ENCODE assay signal across 13 cellular contexts in genomic region chr2:46163804-46164569, GRCh38.
A peak's percentile ranks its signal among the peaks of the same experiment; 100 is the strongest.
DNase-seq lines count a peak whose midpoint lies in the region; ATAC-seq and TF ChIP-seq lines count a peak whose summit lies in the region.
"Had no signal": no experiment of that assay in that cellular context is flagged by ENCODE, and none has a peak within 500 bp of the region (broad histone marks: within the 10 kb centered on the region; RNA-seq: fewer than 3 reads in every experiment).

No MANE protein-coding gene starts in this region.

- H3K4me3 ChIP-seq in PC-9 (peak overlapping the region; percentile 36; the same call in 1 of the 2 replicates), esophagus muscularis mucosa (no peak overlapping the region), sigmoid colon (no peak overlapping the region)

- no peak overlapping the region for H3K27ac Mint-ChIP-seq in Calu3 (ENCODE audit: unreplicated experiment)
- H3K27ac Mint-ChIP-seq in T-cell: no peak overlapping the region
- no peak overlapping the region for H3K27ac Mint-ChIP-seq in activated CD4-positive, alpha-beta T cell treated with anti-CD3 and anti-CD28 coated beads, Interleukin-2, amount 10 ng/mL, durations not matched to agents 7 days and 5 days
- H3K27ac Mint-ChIP-seq: activated naive CD8-positive, alpha-beta T cell had no signal

- no peaks in the 10 kb centered on the region for H3K9me2 ChIP-seq in PC-9 (ENCODE audit: insufficient read depth)

- 70% methylated on average over 8 of the region's 8 CpGs for WGBS in esophagus muscularis mucosa
- WGBS in sigmoid colon, 2 donors: 59 to 70% methylated on average over 8 of the region's 8 CpGs

- H3K9me3 Mint-ChIP-seq in Calu3 (ENCODE audit: low read depth, unreplicated experiment) (no peaks in the 10 kb centered on the region), T-cell (no peaks in the 10 kb centered on the region)
- no peaks in the 10 kb centered on the region for H3K9me3 Mint-ChIP-seq in activated CD4-positive, alpha-beta T cell treated with anti-CD3 and anti-CD28 coated beads, Interleukin-2, amount 10 ng/mL, durations not matched to agents 7 days and 5 days

- H3K27me3 Mint-ChIP-seq in Calu3 (ENCODE audit: unreplicated experiment) (no peaks in the 10 kb centered on the region), T-cell (no peaks in the 10 kb centered on the region)
- no peaks in the 10 kb centered on the region for H3K27me3 Mint-ChIP-seq in activated CD4-positive, alpha-beta T cell treated with anti-CD3 and anti-CD28 coated beads, Interleukin-2, amount 10 ng/mL, durations not matched to agents 7 days and 5 days
- H3K27me3 Mint-ChIP-seq: activated naive CD8-positive, alpha-beta T cell had no signal

- TF ChIP-seq EP300 in esophagus muscularis mucosa (IDR thresholded peaks at IDR 0.05) (no peak), sigmoid colon (IDR thresholded peaks at IDR 0.05) (no peak)

- H3K27ac ChIP-seq in PC-9: peak overlapping the region; percentile 96
- H3K27ac ChIP-seq in esophagus muscularis mucosa (replicated peaks in 1 of 4): peak overlapping the region; percentile 21 to 62 (median 52)
- peak overlapping the region; percentile 51 to 88 (median 74) for H3K27ac ChIP-seq in sigmoid colon
- H3K27ac ChIP-seq: C4-2B had no signal

- H3K4me1 Mint-ChIP-seq in Calu3 (ENCODE audit: low read depth, unreplicated experiment): peaks cover 34% of the 10 kb centered on the region
- peaks cover 0 to 7% (median 0%) of the 10 kb centered on the region in 3 donors for H3K4me1 Mint-ChIP-seq in T-cell
- H3K4me1 Mint-ChIP-seq in activated CD4-positive, alpha-beta T cell treated with anti-CD3 and anti-CD28 coated beads, Interleukin-2, amount 10 ng/mL, durations not matched to agents 7 days and 5 days: no peaks in the 10 kb centered on the region

- DNase-seq in Calu3 (peak; percentile 66), PC-9 (peak; percentile 87 to 100), esophagus muscularis mucosa (ENCODE audit: extremely low spot score) (no peak), sigmoid colon (no peak), T-cell (no peak), mesenteric fat pad (ENCODE audit: low spot score) (no peak)
- no peak for DNase-seq in activated CD4-positive, alpha-beta T cell treated with anti-CD3 and anti-CD28 coated beads, Interleukin-2, amount 10 ng/mL, durations not matched to agents 7 days and 5 days
- DNase-seq: activated CD4-positive, alpha-beta T cell treated with anti-CD3 and anti-CD28 coated beads for 48 hours; NCI-H2081 treated with DMSO at 0.1 percent for 48 hours; stimulated activated CD8-positive, alpha-beta memory T cell treated with anti-CD3 and anti-CD28 coated beads, Interleukin-4, amount 100 ng/mL, for 48 hours had no signal

- H3K9me3 ChIP-seq in PC-9 (ENCODE audit: insufficient read depth, low read depth): no peaks in the 10 kb centered on the region
- H3K9me3 ChIP-seq in esophagus muscularis mucosa: no peaks in the 10 kb centered on the region
- no peaks in the 10 kb centered on the region for H3K9me3 ChIP-seq in sigmoid colon

- H3K4me1 ChIP-seq in PC-9 (replicated peaks; ENCODE audit: insufficient read depth) (peaks cover 68% of the 10 kb centered on the region), esophagus muscularis mucosa (peaks cover 38 to 51% (median 43%) of the 10 kb centered on the region in 4 donors), sigmoid colon (peaks cover 0 to 67% (median 41%) of the 10 kb centered on the region in 4 donors)

- no peaks in the 10 kb centered on the region for H3K36me3 ChIP-seq in PC-9 (ENCODE audit: low read depth)
- H3K36me3 ChIP-seq in esophagus muscularis mucosa: peaks cover 0 to 18% (median 11%) of the 10 kb centered on the region in 4 donors
- peaks cover 0 to 10% (median 0%) of the 10 kb centered on the region in 4 donors for H3K36me3 ChIP-seq in sigmoid colon

- POLR2A ChIA-PET in PC-9 (lab: Charles Lee; ENCODE audit: unreplicated experiment): interaction anchor here (0.5 to 1.7 kb wide), 4 partner anchors 15 to 152 kb away, joined by 3 to 17 read pairs (median 7); partner anchors contain the start of gene EPAS1
- POLR2A ChIA-PET in T-cell (lab: Charles Lee): no interaction called here
- POLR2A ChIA-PET in activated CD4-positive, alpha-beta T cell treated with anti-CD3 and anti-CD28 coated beads, Interleukin-2, amount 10 ng/mL, durations not matched to agents 7 days and 5 days (lab: Charles Lee): no interaction called here

- peak overlapping the region; percentile 3 for H3K4me3 Mint-ChIP-seq in Calu3 (ENCODE audit: low read depth, unreplicated experiment)
- H3K4me3 Mint-ChIP-seq in T-cell: no peak overlapping the region
- H3K4me3 Mint-ChIP-seq in activated CD4-positive, alpha-beta T cell treated with anti-CD3 and anti-CD28 coated beads, Interleukin-2, amount 10 ng/mL, durations not matched to agents 7 days and 5 days: no peak overlapping the region
- H3K4me3 Mint-ChIP-seq: activated naive CD8-positive, alpha-beta T cell had no signal

- BruUV-seq in Calu3 (replicated peaks; lab: Mats Ljungman, UMichigan) (no TSS peak), PC-9 (replicated peaks; lab: Mats Ljungman, UMichigan) (TSS peak; percentile 41)

- no peaks in the 10 kb centered on the region for H4K20me1 ChIP-seq in PC-9 (ENCODE audit: insufficient read depth)

- peak overlapping the region; percentile 78 for H3K4me2 ChIP-seq in PC-9

- no peak for TF ChIP-seq POLR2A in esophagus muscularis mucosa (IDR thresholded peaks at IDR 0.05; ENCODE audit: low read depth)
- TF ChIP-seq POLR2A in sigmoid colon (IDR thresholded peaks at IDR 0.05): no peak

- no peaks in the 10 kb centered on the region for H3K79me2 ChIP-seq in PC-9 (ENCODE audit: low read depth)

- CTCF ChIA-PET in Calu3 (lab: Charles Lee): interaction anchor here (0.5 to 1.4 kb wide), 7 partner anchors 66 to 1920 kb away, joined by 3 to 4 read pairs (median 3); no protein-coding TSS in a partner anchor
- CTCF ChIA-PET in PC-9 (lab: Charles Lee): interaction anchor here (0.6 to 2.7 kb wide), 4 partner anchors 101 to 226 kb away, joined by 3 to 17 read pairs (median 8); no protein-coding TSS in a partner anchor
- CTCF ChIA-PET in T-cell (lab: Charles Lee): no interaction called here
- CTCF ChIA-PET in activated CD4-positive, alpha-beta T cell treated with anti-CD3 and anti-CD28 coated beads, Interleukin-2, amount 10 ng/mL, durations not matched to agents 7 days and 5 days (lab: Charles Lee): interaction anchor here (0.6 to 1.3 kb wide), 7 partner anchors 13 to 408 kb away, joined by 3 to 6 read pairs (median 4); no protein-coding TSS in a partner anchor

- intact Hi-C loops in Calu3 (cut with micrococcal nuclease; ENCODE audit: unreplicated experiment): loop anchor here (10.0 kb wide), 1 partner anchor 99 kb away; no protein-coding TSS in a partner anchor
- intact Hi-C loops in PC-9 (cut with micrococcal nuclease; ENCODE audit: unreplicated experiment): loop anchor here (1.0 to 2.0 kb wide), 9 partner anchors 15 to 247 kb away; partner anchors contain the start of gene EPAS1
- intact Hi-C loops in esophagus muscularis mucosa (cut with DNase I): loop anchor here (5.0 kb wide), 1 partner anchor 67 kb away; no protein-coding TSS in a partner anchor
- intact Hi-C loops in sigmoid colon (cut with DNase I): loop anchor here (5.0 kb wide), 1 partner anchor 67 kb away; no protein-coding TSS in a partner anchor

- H3F3A ChIP-seq in PC-9 (ENCODE audit: insufficient read depth, low read depth): peaks cover 38% of the 10 kb centered on the region

- H3K27me3 ChIP-seq in PC-9 (ENCODE audit: insufficient read depth, low read depth) (no peaks in the 10 kb centered on the region), esophagus muscularis mucosa (no peaks in the 10 kb centered on the region), sigmoid colon (no peaks in the 10 kb centered on the region)

- H3K36me3 Mint-ChIP-seq in Calu3 (ENCODE audit: insufficient read depth, unreplicated experiment) (no peaks in the 10 kb centered on the region), T-cell (peaks cover 54% of the 10 kb centered on the region)
- H3K36me3 Mint-ChIP-seq in activated CD4-positive, alpha-beta T cell treated with anti-CD3 and anti-CD28 coated beads, Interleukin-2, amount 10 ng/mL, durations not matched to agents 7 days and 5 days (ENCODE audit: low read depth): no peaks in the 10 kb centered on the region

- H2AFZ ChIP-seq in PC-9: no peak overlapping the region

- no peak for ATAC-seq in T-cell (replicated peaks in 1 of 4)
- no peak for ATAC-seq in HG03025 (IDR thresholded peaks at IDR 0.05; ENCODE audit: low FRiP score, unreplicated experiment)

- TF ChIP-seq CTCF in Calu3 (IDR thresholded peaks at IDR 0.05; ENCODE audit: unreplicated experiment): no peak
- TF ChIP-seq CTCF in PC-9 (conservative IDR thresholded peaks at IDR 0.05): no peak
- no peak for TF ChIP-seq CTCF in esophagus muscularis mucosa (IDR thresholded peaks at IDR 0.05)
- TF ChIP-seq CTCF in sigmoid colon (IDR thresholded peaks at IDR 0.05): no peak

Comparison
In these comparisons a context has a peak if more than half of its experiments do, and no peak if none do; other contexts are left out.
1. DNase-seq: peak in Calu3 (single experiment) and PC-9 (2 of 2); none in esophagus muscularis mucosa (single experiment), sigmoid colon (single experiment), T-cell (0 of 34), activated CD4-positive, alpha-beta T cell treated with anti-CD3 and anti-CD28 coated beads, Interleukin-2, amount 10 ng/mL, durations not matched to agents 7 days and 5 days (single experiment) and mesenteric fat pad (single experiment).
2. CTCF ChIA-PET loops: an anchor here in Calu3 (0.5 to 1.4 kb wide), PC-9 (0.6 to 2.7 kb wide) and activated CD4-positive, alpha-beta T cell treated with anti-CD3 and anti-CD28 coated beads, Interleukin-2, amount 10 ng/mL, durations not matched to agents 7 days and 5 days (0.6 to 1.3 kb wide); none called in T-cell.
3. Peak in every context shown above with its lines, with median percentiles within 50 percentile points of each other: H3K27ac ChIP-seq.